Comparison of ENCODE assay signal across 8 cellular contexts in the genomic region with DNA sequence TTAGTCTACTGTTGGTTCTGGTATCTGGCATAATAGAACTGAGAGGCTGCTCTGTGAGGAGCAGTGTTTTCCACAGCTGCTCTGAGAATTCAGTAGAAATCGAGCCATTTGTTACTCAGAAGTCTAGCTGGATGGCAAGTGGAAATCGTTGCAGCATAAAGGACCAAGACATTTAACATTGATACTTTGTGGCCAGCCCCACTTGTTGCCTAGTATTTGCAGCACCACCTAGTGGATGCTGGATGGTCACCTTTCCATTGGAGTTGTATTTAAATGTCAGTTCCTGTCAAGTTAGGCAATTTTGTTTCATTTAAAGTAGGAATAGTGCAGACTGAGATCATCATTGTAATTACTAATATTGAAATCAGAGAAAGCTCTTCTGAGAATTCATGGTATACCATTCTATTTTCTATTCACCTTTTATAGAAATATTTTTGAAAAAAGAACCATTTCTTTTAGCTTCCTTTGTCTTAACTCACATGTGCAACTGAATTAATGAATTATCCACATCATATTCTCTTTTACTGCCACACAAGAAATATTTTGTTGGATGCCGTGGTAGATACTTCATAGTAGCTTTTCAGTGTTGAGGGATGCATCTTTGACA.
A peak's percentile ranks its signal among the peaks of the same experiment; 100 is the strongest.
DNase-seq lines count a peak whose midpoint lies in the region; ATAC-seq, FAIRE-seq and TF ChIP-seq lines count a peak whose summit lies in the region.

No MANE protein-coding gene starts in this region.

- H3K4me3 ChIP-seq in left ventricle myocardium inferior (no peak overlapping the region), skeletal muscle cell (ENCODE audit: low read depth, low read length) (no peak overlapping the region)

- H3K9me3 Mint-ChIP-seq in activated naive CD4-positive, alpha-beta T cell treated with anti-CD3 and anti-CD28 coated beads for 36 hours: peaks cover 3% of the 10 kb centered on the region

- H3K4me1 ChIP-seq in left ventricle myocardium inferior: peaks cover 36% of the 10 kb centered on the region

- no peak for DNase-seq in D721Med (ENCODE audit: insufficient read length, low spot score)
- DNase-seq in HUDEP-2 (lab: John Stamatoyannopoulos, UW; ENCODE audit: unreplicated experiment in 76 of 76): peak in 59 of 76 experiments; percentile 1 to 70 (median 31)
- DNase-seq in SIG-M5 (lab: John Stamatoyannopoulos, UW): peak; percentile 33
- peak; percentile 79 for DNase-seq in activated naive CD4-positive, alpha-beta T cell treated with anti-CD3 and anti-CD28 coated beads for 36 hours
- DNase-seq in left ventricle myocardium inferior: no peak
- DNase-seq in skeletal muscle cell (ENCODE audit: low read depth): peak; percentile 51
- DNase-seq in NCI-H774 (lab: John Stamatoyannopoulos, UW): no peak

- FAIRE-seq in D721Med (lab: Jason Lieb, UNC): no peak

- peak; percentile 76 for TF ChIP-seq CTCF in D721Med (IDR thresholded peaks at IDR 0.05; ENCODE audit: insufficient read depth, missing control alignments)
- TF ChIP-seq CTCF in left ventricle myocardium inferior (IDR thresholded peaks at IDR 0.05; ENCODE audit: borderline replicate concordance): peak; percentile 82

- peak overlapping the region; percentile 12 for H3K27ac Mint-ChIP-seq in activated naive CD4-positive, alpha-beta T cell treated with anti-CD3 and anti-CD28 coated beads for 36 hours

- H3K27ac ChIP-seq in left ventricle myocardium inferior (replicated peaks): no peak overlapping the region

- no peaks in the 10 kb centered on the region for H3K27me3 Mint-ChIP-seq in activated naive CD4-positive, alpha-beta T cell treated with anti-CD3 and anti-CD28 coated beads for 36 hours (ENCODE audit: low read depth)

- H3K36me3 Mint-ChIP-seq in activated naive CD4-positive, alpha-beta T cell treated with anti-CD3 and anti-CD28 coated beads for 36 hours (ENCODE audit: low read depth): peaks cover 23% of the 10 kb centered on the region

- peaks cover 4% of the 10 kb centered on the region for H3K9me3 ChIP-seq in left ventricle myocardium inferior (replicated peaks)

- no peaks in the 10 kb centered on the region for H3K27me3 ChIP-seq in left ventricle myocardium inferior (ENCODE audit: low read depth)

- peaks cover 39% of the 10 kb centered on the region for H3K4me1 Mint-ChIP-seq in activated naive CD4-positive, alpha-beta T cell treated with anti-CD3 and anti-CD28 coated beads for 36 hours (ENCODE audit: low read depth)

- CTCF ChIA-PET in activated naive CD4-positive, alpha-beta T cell treated with anti-CD3 and anti-CD28 coated beads for 36 hours (lab: Charles Lee): interaction anchor here (0.6 to 3.1 kb wide), 33 partner anchors 8 to 1199 kb away, joined by 3 to 40 read pairs (median 6); a partner anchor contains a TSS

- no peak overlapping the region for H3K4me3 Mint-ChIP-seq in activated naive CD4-positive, alpha-beta T cell treated with anti-CD3 and anti-CD28 coated beads for 36 hours

- no peaks in the 10 kb centered on the region for H3K36me3 ChIP-seq in left ventricle myocardium inferior

- intact Hi-C loops in activated naive CD4-positive, alpha-beta T cell treated with anti-CD3 and anti-CD28 coated beads for 36 hours (cut with micrococcal nuclease): loop anchor here (1.0 to 5.0 kb wide), 11 partner anchors 9 to 892 kb away; a partner anchor contains a TSS
- intact Hi-C loops in left ventricle myocardium inferior (cut with micrococcal nuclease): no loop called here

- ATAC-seq in GM19467 (IDR thresholded peaks at IDR 0.05; ENCODE audit: unreplicated experiment): peak; percentile 60

Comparison
In these comparisons a context has a peak if more than half of its experiments do, and no peak if none do; other contexts are left out.
1. DNase-seq: peak in HUDEP-2 (59 of 76), SIG-M5 (single experiment), activated naive CD4-positive, alpha-beta T cell treated with anti-CD3 and anti-CD28 coated beads for 36 hours (single experiment) and skeletal muscle cell (single experiment); none in D721Med (single experiment), left ventricle myocardium inferior (single experiment) and NCI-H774 (single experiment).